In the genomic region with DNA sequence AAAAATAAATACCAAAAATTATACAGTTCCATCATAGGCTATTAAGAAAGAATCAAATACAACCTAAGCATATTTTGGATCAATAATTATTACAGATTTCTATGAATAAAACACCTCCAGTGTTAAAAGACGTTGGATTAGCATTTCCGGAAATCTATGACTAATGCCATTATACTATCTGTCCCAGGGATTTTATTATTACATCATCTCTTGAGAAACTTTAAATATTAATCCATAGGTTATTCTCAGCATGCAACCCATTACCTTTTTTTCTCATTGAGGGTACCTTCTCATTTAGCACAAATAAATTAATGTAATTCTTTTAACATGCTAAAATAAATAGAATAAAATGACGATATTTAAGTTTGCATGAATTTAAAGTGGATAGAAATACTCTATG, we compare ENCODE assay signal across 1 cellular context.
TF ChIP-seq lines count a peak whose summit lies in the region.

No MANE protein-coding gene starts in this region.

TF ChIP-seq in HepG2, 621 proteins besides CTCF, POLR2A, EP300 and RAD21:
- no peak for TF ChIP-seq IKZF1 (IDR thresholded peaks at IDR 0.05)
- TF ChIP-seq ZFP41 (CRISPR knock-in tag; IDR thresholded peaks at IDR 0.05; ENCODE audit: borderline replicate concordance): no peak
- no peak for TF ChIP-seq ZNF616 (CRISPR knock-in tag; IDR thresholded peaks at IDR 0.05; ENCODE audit: low read depth)
- no peak for TF ChIP-seq GABPB1 (CRISPR knock-in tag; IDR thresholded peaks at IDR 0.05)
- TF ChIP-seq, protein P1, sequence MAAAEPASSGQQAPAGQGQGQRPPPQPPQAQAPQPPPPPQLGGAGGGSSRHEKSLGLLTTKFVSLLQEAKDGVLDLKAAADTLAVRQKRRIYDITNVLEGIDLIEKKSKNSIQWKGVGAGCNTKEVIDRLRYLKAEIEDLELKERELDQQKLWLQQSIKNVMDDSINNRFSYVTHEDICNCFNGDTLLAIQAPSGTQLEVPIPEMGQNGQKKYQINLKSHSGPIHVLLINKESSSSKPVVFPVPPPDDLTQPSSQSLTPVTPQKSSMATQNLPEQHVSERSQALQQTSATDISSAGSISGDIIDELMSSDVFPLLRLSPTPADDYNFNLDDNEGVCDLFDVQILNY (CRISPR knock-in tag; conservative IDR thresholded peaks at IDR 0.05): no peak
- TF ChIP-seq ELF3 (CRISPR knock-in tag; IDR thresholded peaks at IDR 0.05): no peak
- TF ChIP-seq, protein P2, sequence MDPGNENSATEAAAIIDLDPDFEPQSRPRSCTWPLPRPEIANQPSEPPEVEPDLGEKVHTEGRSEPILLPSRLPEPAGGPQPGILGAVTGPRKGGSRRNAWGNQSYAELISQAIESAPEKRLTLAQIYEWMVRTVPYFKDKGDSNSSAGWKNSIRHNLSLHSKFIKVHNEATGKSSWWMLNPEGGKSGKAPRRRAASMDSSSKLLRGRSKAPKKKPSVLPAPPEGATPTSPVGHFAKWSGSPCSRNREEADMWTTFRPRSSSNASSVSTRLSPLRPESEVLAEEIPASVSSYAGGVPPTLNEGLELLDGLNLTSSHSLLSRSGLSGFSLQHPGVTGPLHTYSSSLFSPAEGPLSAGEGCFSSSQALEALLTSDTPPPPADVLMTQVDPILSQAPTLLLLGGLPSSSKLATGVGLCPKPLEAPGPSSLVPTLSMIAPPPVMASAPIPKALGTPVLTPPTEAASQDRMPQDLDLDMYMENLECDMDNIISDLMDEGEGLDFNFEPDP (CRISPR knock-in tag; conservative IDR thresholded peaks at IDR 0.05): no peak
- no peak for TF ChIP-seq ZNF101 (CRISPR knock-in tag; IDR thresholded peaks at IDR 0.05; ENCODE audit: borderline replicate concordance, low read depth)
- no peak for TF ChIP-seq ZNF253 (CRISPR knock-in tag; IDR thresholded peaks at IDR 0.05; ENCODE audit: borderline replicate concordance)
- TF ChIP-seq, protein P3, sequence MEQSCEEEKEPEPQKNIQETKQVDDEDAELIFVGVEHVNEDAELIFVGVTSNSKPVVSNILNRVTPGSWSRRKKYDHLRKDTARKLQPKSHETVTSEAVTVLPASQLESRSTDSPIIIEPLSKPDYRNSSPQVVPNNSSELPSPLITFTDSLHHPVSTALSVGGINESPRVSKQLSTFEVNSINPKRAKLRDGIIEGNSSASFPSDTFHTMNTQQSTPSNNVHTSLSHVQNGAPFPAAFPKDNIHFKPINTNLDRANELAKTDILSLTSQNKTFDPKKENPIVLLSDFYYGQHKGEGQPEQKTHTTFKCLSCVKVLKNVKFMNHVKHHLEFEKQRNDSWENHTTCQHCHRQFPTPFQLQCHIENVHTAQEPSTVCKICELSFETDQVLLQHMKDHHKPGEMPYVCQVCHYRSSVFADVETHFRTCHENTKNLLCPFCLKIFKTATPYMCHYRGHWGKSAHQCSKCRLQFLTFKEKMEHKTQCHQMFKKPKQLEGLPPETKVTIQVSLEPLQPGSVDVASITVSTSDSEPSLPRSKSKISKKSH (CRISPR knock-in tag; IDR thresholded peaks at IDR 0.05; ENCODE audit: borderline replicate concordance): no peak
TF ChIP-seq in HepG2: peak in this region for 0.
